Comparison of ENCODE assay signal across 9 cellular contexts in genomic region chr4:88382621-88383020, GRCh38. TPM values are rescaled to one million over a fixed set of nuclear protein-coding genes. Genes with fewer than 3 reads are reported as not detected.
DNase-seq lines count a peak whose midpoint lies in the region; ATAC-seq and TF ChIP-seq lines count a peak whose summit lies in the region.
"Had no signal": no experiment of that assay in that cellular context is flagged by ENCODE, and none has a peak within 500 bp of the region (broad histone marks: within the 10 kb centered on the region; RNA-seq: fewer than 3 reads in every experiment).

No MANE protein-coding gene starts in this region.

- peaks cover 31% of the 10 kb centered on the region for H3K4me1 ChIP-seq in CD8-positive, alpha-beta T cell (ENCODE audit: insufficient read depth, low read length)
- H3K4me1 ChIP-seq in hepatocyte (ENCODE audit: insufficient read depth), result no peaks in the 10 kb centered on the region

- H2AFZ ChIP-seq in hepatocyte, result no peak overlapping the region

- peaks cover 22% of the 10 kb centered on the region for H3K36me3 Mint-ChIP-seq in CD8-positive, alpha-beta T cell

- peak; percentile 63 for ATAC-seq in CD8-positive, alpha-beta T cell
- ATAC-seq in HG02588 (IDR thresholded peaks at IDR 0.05; ENCODE audit: unreplicated experiment), result peak; percentile 38

- no peak overlapping the region for H3K27ac ChIP-seq in CD8-positive, alpha-beta T cell (ENCODE audit: low read depth, low read length)
- peak overlapping the region; percentile 10 for H3K27ac ChIP-seq in hepatocyte

- no peak for TF ChIP-seq CTCF in CD8-positive, alpha-beta T cell (IDR thresholded peaks at IDR 0.05)
- no peak for TF ChIP-seq CTCF in hepatocyte (IDR thresholded peaks at IDR 0.05; ENCODE audit: poor library complexity)

- H3K9me2 ChIP-seq in hepatocyte (replicated peaks; ENCODE audit: insufficient read depth), result no peaks in the 10 kb centered on the region

- H3K79me2 ChIP-seq in hepatocyte, result no peaks in the 10 kb centered on the region

- no peaks in the 10 kb centered on the region for H3K9me3 ChIP-seq in CD8-positive, alpha-beta T cell (ENCODE audit: low read length)
- no peaks in the 10 kb centered on the region for H3K9me3 ChIP-seq in hepatocyte (ENCODE audit: low read depth)

- H3K36me3 ChIP-seq in CD8-positive, alpha-beta T cell (ENCODE audit: insufficient read depth, low read length), result peaks cover 3% of the 10 kb centered on the region
- H3K36me3 ChIP-seq in hepatocyte (replicated peaks; ENCODE audit: insufficient read depth, low read depth), result no peaks in the 10 kb centered on the region

- 27% methylated on average over 1 of the region's 1 CpG for WGBS in hepatocyte (ENCODE audit: low lambda C conversion rate, missing lambda C conversion rate)

- H4K20me1 ChIP-seq in hepatocyte (ENCODE audit: insufficient read depth, poor library complexity, severe bottlenecking), result no peaks in the 10 kb centered on the region

- no peaks in the 10 kb centered on the region for H3K27me3 ChIP-seq in CD8-positive, alpha-beta T cell (ENCODE audit: insufficient read depth, low read length)
- no peaks in the 10 kb centered on the region for H3K27me3 ChIP-seq in hepatocyte

- H3K9me3 Mint-ChIP-seq in CD8-positive, alpha-beta T cell, result no peaks in the 10 kb centered on the region

- POLR2A ChIA-PET in CD8-positive, alpha-beta T cell (lab: Charles Lee), result interaction anchor here (0.6 kb wide), 1 partner anchor 140 kb away, joined by 3 read pairs; no protein-coding TSS in a partner anchor

- H3K4me3 ChIP-seq in CD8-positive, alpha-beta T cell (ENCODE audit: low read depth, low read length), result no peak overlapping the region
- H3K4me3 ChIP-seq in hepatocyte, result no peak overlapping the region
- H3K4me3 ChIP-seq: lung had no signal

- H3K4me1 Mint-ChIP-seq in CD8-positive, alpha-beta T cell (ENCODE audit: low read depth), result peaks cover 44% of the 10 kb centered on the region

- DNase-seq in CD8-positive, alpha-beta T cell, result peak in 6 of 7 experiments; percentile 14 to 57 (median 34)
- DNase-seq in activated CD4-positive, alpha-beta T cell treated with anti-CD3 and anti-CD28 coated beads for 48 hours, result peak; percentile 67
- DNase-seq in hepatocyte (ENCODE audit: low spot score) (no peak), NOMO-1 treated with DMSO at 0.1 percent for 48 hours (lab: John Stamatoyannopoulos, UW; ENCODE audit: unreplicated experiment) (no peak), OCI-M2 (lab: John Stamatoyannopoulos, UW; ENCODE audit: unreplicated experiment) (no peak), DMS153 (lab: John Stamatoyannopoulos, UW) (no peak), ureter (ENCODE audit: low spot score) (no peak)

- no peaks in the 10 kb centered on the region for H3K27me3 Mint-ChIP-seq in CD8-positive, alpha-beta T cell (ENCODE audit: low read depth)

- no peak overlapping the region for H3K4me2 ChIP-seq in hepatocyte

- intact Hi-C loops in CD8-positive, alpha-beta T cell (cut with DNase I, micrococcal nuclease), result loop anchor here in 1 of 2 experiments (2.0 to 10.0 kb wide), 2 partner anchors 74 to 232 kb away; partner anchors contain the start of gene HERC5

- CTCF ChIA-PET in CD8-positive, alpha-beta T cell (lab: Charles Lee), result no interaction called here

- peak overlapping the region; percentile 79 for H3K27ac Mint-ChIP-seq in CD8-positive, alpha-beta T cell

- H3K4me3 Mint-ChIP-seq in CD8-positive, alpha-beta T cell, result peak overlapping the region; percentile 15

RNA-seq across cellular contexts. Expression of gene HERC6, which starts 4.0 kb away (rescaled TPM):
- total RNA-seq in CD8-positive, alpha-beta T cell, result 1 to 10 TPM; 8.2 TPM
- total RNA-seq in hepatocyte (6.9 and 10.0 TPM in 2 replicates), ureter (10.1 TPM)
- polyA plus RNA-seq in hepatocyte, result 3.4 and 5.9 TPM in 2 replicates

Comparison
In these comparisons a context has a peak if more than half of its experiments do, and no peak if none do; other contexts are left out.
1. DNase-seq: peak in CD8-positive, alpha-beta T cell (6 of 7) and activated CD4-positive, alpha-beta T cell treated with anti-CD3 and anti-CD28 coated beads for 48 hours (single experiment); none in hepatocyte (single experiment), NOMO-1 treated with DMSO at 0.1 percent for 48 hours (single experiment), OCI-M2 (single experiment), DMS153 (single experiment) and ureter (single experiment).